ENCODE assay signal across 20 cellular contexts in the genomic region with DNA sequence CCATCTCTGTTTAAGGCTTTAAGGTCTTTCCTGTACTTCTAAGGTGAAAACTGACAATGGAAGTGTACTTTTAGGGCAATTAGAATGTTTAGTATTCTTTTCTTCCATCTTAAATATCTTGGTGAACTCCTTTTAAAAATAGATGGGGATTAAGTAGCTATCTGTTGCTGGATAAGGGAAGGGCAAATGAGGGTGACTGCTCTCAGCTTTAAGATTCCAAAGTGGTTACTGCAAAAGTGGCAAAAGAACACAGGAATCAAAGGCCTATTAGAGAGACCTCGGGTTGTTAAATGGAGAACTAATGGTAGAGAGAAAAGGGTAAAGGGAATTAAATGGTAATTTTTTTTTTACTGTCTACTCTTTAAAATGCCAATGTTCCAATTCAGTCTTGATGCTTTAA.
DNase-seq lines count a peak whose midpoint lies in the region; ATAC-seq, FAIRE-seq and TF ChIP-seq lines count a peak whose summit lies in the region.
"Had no signal": no experiment of that assay in that cellular context is flagged by ENCODE, and none has a peak within 500 bp of the region (broad histone marks: within the 10 kb centered on the region; RNA-seq: fewer than 3 reads in every experiment).

No MANE protein-coding gene starts in this region.

- H3K27ac ChIP-seq in CD4-positive, CD25-positive, alpha-beta regulatory T cell (ENCODE audit: insufficient read depth, low read length, poor library complexity, severe bottlenecking), result no peak overlapping the region
- H3K27ac ChIP-seq in SK-N-SH (ENCODE audit: low read depth in 2 of 2, low read length in 1 of 2) (no peak overlapping the region), heart right ventricle (peak overlapping the region in 8 of 10 donors; percentile 35 to 74 (median 62)), neural cell (ENCODE audit: low read length) (peak overlapping the region; percentile 44)
- H3K27ac ChIP-seq: BLaER1 treated with 17β-estradiol and CSF1 and Interleukin-3, amounts not matched to agents 10 nM and 100 nM had no signal

- H3K27ac Mint-ChIP-seq in CD4-positive, CD25-positive, alpha-beta regulatory T cell, result peak overlapping the region in 2 of 3 donors; percentile 6 to 45
- H3K27ac Mint-ChIP-seq: CD8-positive, alpha-beta T cell had no signal

- ATAC-seq in CD4-positive, CD25-positive, alpha-beta regulatory T cell (ENCODE audit: low read depth in 2 of 2), result no peak
- ATAC-seq in heart right ventricle (peak in 5 of 8 donors; percentile 59 to 85 (median 70)), GM21423 (IDR thresholded peaks at IDR 0.05; ENCODE audit: unreplicated experiment) (no peak)
- ATAC-seq: CD8-positive, alpha-beta T cell had no signal

- no peaks in the 10 kb centered on the region for H3K36me3 ChIP-seq in CD4-positive, CD25-positive, alpha-beta regulatory T cell (ENCODE audit: control insufficient read depth, insufficient read depth, low read length)
- no peaks in the 10 kb centered on the region for H3K36me3 ChIP-seq in SK-N-SH (replicated peaks in 1 of 2; ENCODE audit: control insufficient read depth in 1 of 2, insufficient read depth in 2 of 2, low read length in 1 of 2)
- no peaks in the 10 kb centered on the region for H3K36me3 ChIP-seq in heart right ventricle
- no peaks in the 10 kb centered on the region for H3K36me3 ChIP-seq in neural cell (ENCODE audit: insufficient read depth, low read length)
- H3K36me3 ChIP-seq: BLaER1 treated with 17β-estradiol and CSF1 and Interleukin-3, amounts not matched to agents 10 nM and 100 nM had no signal

- H3K9ac ChIP-seq in SK-N-SH (no peak overlapping the region), neural cell (ENCODE audit: low read length) (no peak overlapping the region)
- H3K9ac ChIP-seq: BLaER1 treated with 17β-estradiol and CSF1 and Interleukin-3, amounts not matched to agents 10 nM and 100 nM had no signal

- H3K9me2 ChIP-seq in SK-N-SH, result no peaks in the 10 kb centered on the region
- no peaks in the 10 kb centered on the region for H3K9me2 ChIP-seq in neural cell (ENCODE audit: insufficient read depth, low read length)

- no peak for DNase-seq in CD4-positive, CD25-positive, alpha-beta regulatory T cell
- DNase-seq in SK-N-SH (no peak), heart right ventricle (no peak), GM12891 (ENCODE audit: insufficient read length, low spot score) (no peak), dedifferentiated amniotic fluid mesenchymal stem cell (ENCODE audit: extremely low spot score) (no peak)
- no peak for DNase-seq in effector CD8-positive, alpha-beta T cell (lab: John Stamatoyannopoulos, UW)
- DNase-seq: 8988T; CD8-positive, alpha-beta T cell; DMS153; Kasumi-1; NCI-H1694 treated with DMSO at 0.1 percent for 48 hours; NCI-H2081 treated with DMSO at 0.1 percent for 48 hours; NCI-H2171 treated with DMSO at 0.1 percent for 48 hours; NCI-H526; SHP77 had no signal

- peaks cover 0 to 9% (median 3%) of the 10 kb centered on the region in 7 donors for H3K9me3 Mint-ChIP-seq in CD4-positive, CD25-positive, alpha-beta regulatory T cell

- H4K20me1 ChIP-seq in SK-N-SH (ENCODE audit: insufficient read depth), result no peaks in the 10 kb centered on the region
- no peaks in the 10 kb centered on the region for H4K20me1 ChIP-seq in neural cell (ENCODE audit: insufficient read depth)
- H4K20me1 ChIP-seq: BLaER1 treated with 17β-estradiol and CSF1 and Interleukin-3, amounts not matched to agents 10 nM and 100 nM had no signal

- H3F3A ChIP-seq in SK-N-SH (replicated peaks; ENCODE audit: insufficient read depth) (no peaks in the 10 kb centered on the region), neural cell (ENCODE audit: insufficient read depth, low read length, poor library complexity, severe bottlenecking) (no peaks in the 10 kb centered on the region)

- H3K4me2 ChIP-seq in SK-N-SH (no peak overlapping the region), neural cell (ENCODE audit: low read length) (peak overlapping the region; percentile 22)
- H3K4me2 ChIP-seq: BLaER1 treated with 17β-estradiol and CSF1 and Interleukin-3, amounts not matched to agents 10 nM and 100 nM had no signal

- no peaks in the 10 kb centered on the region for H3K27me3 ChIP-seq in CD4-positive, CD25-positive, alpha-beta regulatory T cell (ENCODE audit: control insufficient read depth, insufficient read depth, low read length)
- H3K27me3 ChIP-seq in SK-N-SH (ENCODE audit: insufficient read depth) (no peaks in the 10 kb centered on the region), heart right ventricle (no peaks in the 10 kb centered on the region), neural cell (ENCODE audit: insufficient read depth, low read depth, low read length) (no peaks in the 10 kb centered on the region)
- H3K27me3 ChIP-seq: BLaER1 treated with 17β-estradiol and CSF1 and Interleukin-3, amounts not matched to agents 10 nM and 100 nM had no signal

- POLR2A ChIA-PET in SK-N-SH (lab: Yijun Ruan, JAX), result no interaction called here

- no peaks in the 10 kb centered on the region for H3K27me3 Mint-ChIP-seq in CD4-positive, CD25-positive, alpha-beta regulatory T cell

- TF ChIP-seq EP300 in SK-N-SH (IDR thresholded peaks at IDR 0.05; ENCODE audit: borderline replicate concordance in 1 of 2, low read depth in 1 of 2, low read length in 1 of 2) (no peak), neural cell (conservative IDR thresholded peaks at IDR 0.05; ENCODE audit: poor library complexity, severe bottlenecking) (no peak)

- H3K4me3 ChIP-seq in CD4-positive, CD25-positive, alpha-beta regulatory T cell (ENCODE audit: low read depth, low read length), result no peak overlapping the region
- H3K4me3 ChIP-seq in SK-N-SH (ENCODE audit: low read depth in 2 of 2, low read length in 1 of 2), result no peak overlapping the region
- H3K4me3 ChIP-seq in heart right ventricle, result no peak overlapping the region
- H3K4me3 ChIP-seq in neural cell (ENCODE audit: low read length), result peak overlapping the region; percentile 41
- H3K4me3 ChIP-seq: BLaER1 treated with 17β-estradiol and CSF1 and Interleukin-3, amounts not matched to agents 10 nM and 100 nM had no signal

- no peak overlapping the region for H3K4me3 Mint-ChIP-seq in CD4-positive, CD25-positive, alpha-beta regulatory T cell
- H3K4me3 Mint-ChIP-seq: CD8-positive, alpha-beta T cell had no signal

- no peaks in the 10 kb centered on the region for H3K36me3 Mint-ChIP-seq in CD4-positive, CD25-positive, alpha-beta regulatory T cell
- H3K36me3 Mint-ChIP-seq: CD8-positive, alpha-beta T cell had no signal

- no peaks in the 10 kb centered on the region for H3K4me1 ChIP-seq in CD4-positive, CD25-positive, alpha-beta regulatory T cell (ENCODE audit: control insufficient read depth, insufficient read depth, low read length, poor library complexity, severe bottlenecking)
- H3K4me1 ChIP-seq in SK-N-SH (ENCODE audit: control insufficient read depth in 1 of 2, insufficient read depth in 2 of 2, low read depth in 1 of 2, low read length in 1 of 2) (no peaks in the 10 kb centered on the region), heart right ventricle (peaks cover 0 to 11% (median 0%) of the 10 kb centered on the region in 9 donors)
- H3K4me1 ChIP-seq: BLaER1 treated with 17β-estradiol and CSF1 and Interleukin-3, amounts not matched to agents 10 nM and 100 nM had no signal

- H2AFZ ChIP-seq in SK-N-SH (ENCODE audit: low read depth) (peak overlapping the region; percentile 35), neural cell (ENCODE audit: low read depth, low read length) (no peak overlapping the region)

- TF ChIP-seq RAD21 in SK-N-SH (IDR thresholded peaks at IDR 0.05; ENCODE audit: low read length) (no peak), neural cell (conservative IDR thresholded peaks at IDR 0.05) (no peak)

- no peak for TF ChIP-seq POLR2A in GM12891 (IDR thresholded peaks at IDR 0.05; ENCODE audit: low read depth, low read length)

- H3K79me2 ChIP-seq in SK-N-SH (ENCODE audit: insufficient read depth), result no peaks in the 10 kb centered on the region
- no peaks in the 10 kb centered on the region for H3K79me2 ChIP-seq in neural cell (replicated peaks; ENCODE audit: insufficient read depth, low read length)

- FAIRE-seq in GM12891 (lab: Jason Lieb, UNC), result no peak
- FAIRE-seq: G401.6, H1 had no signal

- CTCF ChIA-PET in SK-N-SH (lab: Yijun Ruan, JAX), result no interaction called here

- peaks cover 0 to 4% (median 2%) of the 10 kb centered on the region in 4 donors for H3K4me1 Mint-ChIP-seq in CD4-positive, CD25-positive, alpha-beta regulatory T cell

- H3K9me3 ChIP-seq in CD4-positive, CD25-positive, alpha-beta regulatory T cell (ENCODE audit: control insufficient read depth in 2 of 2, low read length in 2 of 2), result no peaks in the 10 kb centered on the region
- H3K9me3 ChIP-seq in SK-N-SH (no peaks in the 10 kb centered on the region), heart right ventricle (peaks cover 0 to 21% (median 0%) of the 10 kb centered on the region in 11 donors), neural cell (ENCODE audit: low read length) (no peaks in the 10 kb centered on the region)
- H3K9me3 ChIP-seq: BLaER1 treated with 17β-estradiol and CSF1 and Interleukin-3, amounts not matched to agents 10 nM and 100 nM had no signal

- 4% methylated on average over 1 of the region's 1 CpG for WGBS in SK-N-SH (ENCODE audit: low lambda C conversion rate)
- WGBS in heart right ventricle, 2 donors, result 24 to 30% methylated on average over 1 of the region's 1 CpG

- TF ChIP-seq CTCF in SK-N-SH (IDR thresholded peaks at IDR 0.05) (no peak), heart right ventricle (IDR thresholded peaks at IDR 0.05) (no peak), neural cell (IDR thresholded peaks at IDR 0.05; ENCODE audit: poor library complexity, severe bottlenecking) (no peak)

- intact Hi-C loops in heart right ventricle (cut with DNase I), result loop anchor here in 1 of 10 donors (10.0 kb wide), 1 partner anchor 104 kb away; no protein-coding TSS in a partner anchor

TF ChIP-seq in SK-N-SH, 30 proteins besides CTCF, POLR2A, EP300 and RAD21 (continues in another document):
- TF ChIP-seq EZH2phosphoT487 (IDR thresholded peaks at IDR 0.05; ENCODE audit: borderline replicate concordance, low read depth), result no peak

TF ChIP-seq in neural cell, 6 proteins besides CTCF, POLR2A, EP300 and RAD21 (continues in another document):
- TF ChIP-seq MXI1 (conservative IDR thresholded peaks at IDR 0.05; ENCODE audit: poor library complexity, severe bottlenecking) (no peak), POLR2AphosphoS5 (IDR thresholded peaks at IDR 0.05) (no peak)

TF ChIP-seq in GM12891, 5 proteins besides CTCF, POLR2A, EP300 and RAD21:
- TF ChIP-seq PAX5 (IDR thresholded peaks at IDR 0.05; ENCODE audit: insufficient read depth, low read length, severe bottlenecking), result no peak
- no peak for TF ChIP-seq POLR2AphosphoS5 (IDR thresholded peaks at IDR 0.05; ENCODE audit: low read depth, low read length)
- no peak for TF ChIP-seq TAF1 (IDR thresholded peaks at IDR 0.05; ENCODE audit: low read depth, low read length)
- TF ChIP-seq POU2F2 (IDR thresholded peaks at IDR 0.05; ENCODE audit: low read depth, low read length), result no peak
- TF ChIP-seq SPI1 (IDR thresholded peaks at IDR 0.05; ENCODE audit: low read depth, low read length), result no peak

Comparison
In these comparisons a context has a peak if more than half of its experiments do, and no peak if none do; other contexts are left out.
1. ATAC-seq: peak in heart right ventricle (5 of 8); none in CD4-positive, CD25-positive, alpha-beta regulatory T cell (0 of 2) and GM21423 (single experiment).
2. H3K27ac ChIP-seq: peak in heart right ventricle (8 of 10) and neural cell (single experiment); none in CD4-positive, CD25-positive, alpha-beta regulatory T cell (single experiment) and SK-N-SH (0 of 2).